In the genomic region with DNA sequence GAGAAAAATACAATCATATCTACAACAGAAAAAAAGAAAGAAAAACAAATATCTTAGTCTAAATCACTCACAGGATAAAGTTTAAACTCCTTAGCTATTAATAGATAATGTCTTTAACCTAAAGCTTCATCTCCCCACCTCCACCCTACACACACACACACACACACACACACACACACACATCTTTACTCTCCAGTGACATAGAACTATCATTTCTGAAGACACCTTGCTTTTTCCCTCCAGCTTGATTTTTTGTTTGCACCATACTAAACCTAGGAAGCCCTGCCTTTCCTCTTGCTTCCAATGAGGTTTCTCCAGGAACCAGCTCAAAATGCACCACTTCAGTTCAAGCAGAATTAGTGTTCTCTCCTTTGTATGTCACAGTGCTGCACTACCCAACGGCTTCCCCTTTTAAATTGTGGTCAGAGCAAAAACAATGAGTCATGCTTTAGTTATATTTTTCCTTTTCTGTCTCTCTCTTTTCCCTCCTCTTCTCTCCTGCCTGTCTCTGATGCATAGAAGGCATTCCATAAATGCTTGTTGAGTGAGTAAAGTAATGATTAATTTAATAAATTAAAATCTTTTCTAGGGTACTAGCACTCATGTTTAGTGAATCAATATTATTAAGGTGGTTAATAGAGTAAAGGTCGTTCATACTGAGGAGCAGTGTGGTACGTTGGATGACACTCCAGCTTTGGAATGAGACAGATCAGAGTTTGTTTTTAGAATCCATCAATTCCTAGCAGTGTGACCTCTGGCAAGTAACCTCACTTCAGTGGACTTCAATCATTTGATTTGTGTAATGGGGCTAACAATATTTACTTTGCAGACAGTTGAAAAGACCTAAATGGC, we compare ENCODE assay signal across 8 cellular contexts. TPM values are rescaled to one million over a fixed set of nuclear protein-coding genes. Genes with fewer than 3 reads are reported as not detected.
DNase-seq lines count a peak whose midpoint lies in the region; ATAC-seq and TF ChIP-seq lines count a peak whose summit lies in the region.

No MANE protein-coding gene starts in this region.

- no peaks in the 10 kb centered on the region for H3K27me3 ChIP-seq in DND-41 (ENCODE audit: insufficient read depth, low read length, poor library complexity)
- H3K27me3 ChIP-seq in fibroblast of lung (ENCODE audit: control insufficient read depth, insufficient read depth, low read length): no peaks in the 10 kb centered on the region
- no peaks in the 10 kb centered on the region for H3K27me3 ChIP-seq in tibial artery
- H3K27me3 ChIP-seq in Peyer's patch: no peaks in the 10 kb centered on the region

- H3K4me3 ChIP-seq in DND-41 (ENCODE audit: low read depth in 1 of 2, low read length in 2 of 2) (no peak overlapping the region; a peak in 2 of 4 replicates), fibroblast of lung (replicated peaks in 1 of 4; ENCODE audit: control extremely low read depth in 1 of 4, insufficient read depth in 1 of 4, low read depth in 3 of 4, low read length in 4 of 4) (no peak overlapping the region), tibial artery (no peak overlapping the region), Peyer's patch (no peak overlapping the region)

- H3K79me2 ChIP-seq in DND-41 (ENCODE audit: insufficient read depth, low read length): no peaks in the 10 kb centered on the region
- H3K79me2 ChIP-seq in fibroblast of lung (ENCODE audit: control insufficient read depth, insufficient read depth, low read length): no peaks in the 10 kb centered on the region

- peak overlapping the region; percentile 49 for H3K4me2 ChIP-seq in DND-41 (ENCODE audit: insufficient read depth, low read length)
- no peak overlapping the region for H3K4me2 ChIP-seq in fibroblast of lung (ENCODE audit: extremely low read depth, insufficient read depth, low read length)

- ATAC-seq in DND-41 (ENCODE audit: insufficient read depth, low read depth) (peak; percentile 74), GM21825 (IDR thresholded peaks at IDR 0.05; ENCODE audit: unreplicated experiment) (peak; percentile 54)

- DNase-seq in DND-41 (peak; percentile 68), NOMO-1 treated with dmso at 0.1 percent for 144 hours (lab: John Stamatoyannopoulos, UW; ENCODE audit: unreplicated experiment) (peak; percentile 58), fibroblast of lung (ENCODE audit: low read depth in 2 of 2) (peak; percentile 75 to 92), tibial artery (no peak), NCI-H524 treated with DMSO at 0.1 percent for 48 hours (lab: John Stamatoyannopoulos, UW) (no peak), 8988T (no peak), Peyer's patch (no peak)

- H3K9me3 ChIP-seq in DND-41 (ENCODE audit: insufficient read depth, low read length, severe bottlenecking) (no peaks in the 10 kb centered on the region), fibroblast of lung (ENCODE audit: control insufficient read depth, insufficient read depth, low read depth, low read length) (no peaks in the 10 kb centered on the region), tibial artery (no peaks in the 10 kb centered on the region), Peyer's patch (no peaks in the 10 kb centered on the region)

- peak overlapping the region; percentile 53 for H3K9ac ChIP-seq in DND-41 (ENCODE audit: low read depth, low read length)
- no peak overlapping the region for H3K9ac ChIP-seq in fibroblast of lung (ENCODE audit: insufficient read depth, low read length)

- H4K20me1 ChIP-seq in DND-41 (ENCODE audit: insufficient read depth, low read length) (no peaks in the 10 kb centered on the region), fibroblast of lung (ENCODE audit: control insufficient read depth, extremely low read depth, insufficient read depth, low read length) (no peaks in the 10 kb centered on the region)

- TF ChIP-seq CTCF in DND-41 (IDR thresholded peaks at IDR 0.05; ENCODE audit: borderline replicate concordance, extremely low read depth, low read length, poor library complexity, severe bottlenecking) (no peak), fibroblast of lung (conservative IDR thresholded peaks at IDR 0.05 in 1 of 2, IDR thresholded peaks at IDR 0.05 in 1 of 2; ENCODE audit: low read depth in 1 of 2, low read length in 2 of 2) (no peak), tibial artery (IDR thresholded peaks at IDR 0.05) (no peak), Peyer's patch (IDR thresholded peaks at IDR 0.05) (no peak)

- H3K4me1 ChIP-seq in DND-41 (ENCODE audit: insufficient read depth, low read length) (peaks cover 68% of the 10 kb centered on the region), fibroblast of lung (ENCODE audit: control insufficient read depth, extremely low read depth, insufficient read depth, low read length) (no peaks in the 10 kb centered on the region), tibial artery (peaks cover 0 to 20% (median 0%) of the 10 kb centered on the region in 4 donors), Peyer's patch (no peaks in the 10 kb centered on the region)

- no peaks in the 10 kb centered on the region for H3K36me3 ChIP-seq in DND-41 (ENCODE audit: insufficient read depth, low read length)
- no peaks in the 10 kb centered on the region for H3K36me3 ChIP-seq in fibroblast of lung (ENCODE audit: control insufficient read depth, insufficient read depth, low read length)
- no peaks in the 10 kb centered on the region for H3K36me3 ChIP-seq in tibial artery
- H3K36me3 ChIP-seq in Peyer's patch: no peaks in the 10 kb centered on the region

- intact Hi-C loops in tibial artery (cut with DNase I; ENCODE audit: low total_unique reads): no loop called here

- H2AFZ ChIP-seq in DND-41 (ENCODE audit: low read depth, low read length) (peak overlapping the region; percentile 16), fibroblast of lung (ENCODE audit: low read length) (no peak overlapping the region)

- TF ChIP-seq POLR2A in Peyer's patch (IDR thresholded peaks at IDR 0.05): no peak

- peak overlapping the region; percentile 99 for H3K27ac ChIP-seq in DND-41 (ENCODE audit: low read length)
- H3K27ac ChIP-seq in fibroblast of lung (ENCODE audit: insufficient read depth, low read length): peak overlapping the region; percentile 7
- peak overlapping the region; percentile 33 to 49 for H3K27ac ChIP-seq in tibial artery
- no peak overlapping the region for H3K27ac ChIP-seq in Peyer's patch

RNA-seq across cellular contexts. Expression of a gene that starts 5.9 kb away (rescaled TPM):
- total RNA-seq in fibroblast of lung (not detected in 2 replicates), Peyer's patch (under 1 TPM in 1 of 4 donors, not detected in 3; 0.94 TPM)
- 0.38 and 0.40 TPM in 2 replicates for polyA plus RNA-seq in fibroblast of lung
- 0.30 TPM in 2 replicates for polyA plus RNA-seq in fibroblast of lung (2012)
- polyA minus RNA-seq in fibroblast of lung (ENCODE audit: low replicate concordance): 0.51 and 0.85 TPM in 2 replicates

Comparison
In these comparisons a context has a peak if more than half of its experiments do, and no peak if none do; other contexts are left out.
1. DNase-seq: peak in DND-41 (single experiment), NOMO-1 treated with dmso at 0.1 percent for 144 hours (single experiment) and fibroblast of lung (2 of 2); none in tibial artery (0 of 2), NCI-H524 treated with DMSO at 0.1 percent for 48 hours (single experiment), 8988T (single experiment) and Peyer's patch (0 of 3).
2. H3K27ac ChIP-seq: peak in DND-41 (single experiment), fibroblast of lung (single experiment) and tibial artery (2 of 2); none in Peyer's patch (0 of 4).